In the genomic region with DNA sequence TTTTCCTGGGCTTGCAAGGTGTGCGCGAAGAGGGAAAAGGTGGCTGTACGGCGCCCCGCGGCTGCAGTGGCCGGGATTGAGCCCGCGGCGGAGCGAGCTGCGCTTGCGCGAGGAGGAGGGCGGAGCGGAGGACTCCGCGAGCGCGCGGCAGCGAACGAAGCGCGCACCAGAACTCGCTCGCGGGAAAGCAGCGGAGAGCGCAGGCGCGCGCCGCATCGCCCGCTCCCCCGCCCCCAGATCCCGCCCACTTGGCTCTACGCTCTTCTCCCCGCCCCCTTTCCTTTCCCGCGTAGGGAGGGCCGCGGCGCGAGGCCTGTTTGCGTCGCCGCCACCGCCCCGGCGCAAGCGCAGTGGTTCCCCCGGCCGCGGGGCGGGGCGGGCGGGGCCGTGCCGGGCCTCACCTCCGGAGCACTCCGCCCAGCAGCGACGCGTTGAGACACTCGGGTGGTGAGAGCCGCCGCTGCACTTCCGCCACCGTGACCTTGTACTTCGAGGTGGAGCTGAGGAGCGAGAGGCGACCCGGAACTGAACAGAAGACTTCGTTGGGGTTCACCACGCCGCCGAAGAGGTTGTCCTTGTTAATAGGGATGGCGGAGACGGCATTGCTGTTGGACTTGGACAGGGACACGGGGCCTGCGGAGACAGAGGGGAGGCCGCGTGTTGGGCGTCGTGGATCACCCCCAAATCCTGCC, we compare ENCODE assay signal across 8 cellular contexts. TPM values are rescaled to one million over a fixed set of nuclear protein-coding genes. Genes with fewer than 3 reads are reported as not detected.
DNase-seq lines count a peak whose midpoint lies in the region; ATAC-seq and TF ChIP-seq lines count a peak whose summit lies in the region.

No MANE protein-coding gene starts in this region.

- peak; percentile 94 for TF ChIP-seq RAD21 in neural cell (conservative IDR thresholded peaks at IDR 0.05)

- no peaks in the 10 kb centered on the region for H3K27me3 ChIP-seq in Peyer's patch
- peaks cover 96% of the 10 kb centered on the region for H3K27me3 ChIP-seq in neural cell (ENCODE audit: insufficient read depth, low read depth, low read length)

- peak overlapping the region; percentile 45 for H3K9ac ChIP-seq in neural cell (ENCODE audit: low read length)

- in situ Hi-C loops in KBM-7 (cut with MboI; ENCODE audit: low pct_unique_long_range_greater_than_20kb, low sequenced_read_pairs), result no loop called here

- H3K4me3 Mint-ChIP-seq in stimulated activated naive CD8-positive, alpha-beta T cell treated with anti-CD3 and anti-CD28 coated beads, Interleukin-15, Interleukin-2, amounts not matched to agents 100 ng/mL and 50 ng/mL, for 24 hours, result peak overlapping the region; percentile 73

- TF ChIP-seq EP300 in neural cell (conservative IDR thresholded peaks at IDR 0.05; ENCODE audit: poor library complexity, severe bottlenecking), result peak; percentile 26

- no peaks in the 10 kb centered on the region for H3F3A ChIP-seq in neural cell (ENCODE audit: insufficient read depth, low read length, poor library complexity, severe bottlenecking)

- peaks cover 82% of the 10 kb centered on the region for H3K27me3 Mint-ChIP-seq in stimulated activated naive CD8-positive, alpha-beta T cell treated with anti-CD3 and anti-CD28 coated beads, Interleukin-15, Interleukin-2, amounts not matched to agents 100 ng/mL and 50 ng/mL, for 24 hours

- H3K4me1 ChIP-seq in Peyer's patch, result peaks cover 0 to 9% (median 5%) of the 10 kb centered on the region in 4 donors

- DNase-seq in EH (ENCODE audit: low read depth) (peak; percentile 97), KBM-7 (peak; percentile 94), Peyer's patch (peak; percentile 38 to 89 (median 88)), activated T-helper 1 cell treated with Interleukin-2 at 50 U/mL for 16 hours (ENCODE audit: low read depth) (peak; percentile 58), fibroblast of mammary gland (ENCODE audit: low read depth) (peak; percentile 85)

- H3K27ac ChIP-seq in Peyer's patch (peak overlapping the region in 3 of 4 donors; percentile 23 to 68 (median 40)), neural cell (ENCODE audit: low read length) (no peak overlapping the region)

- H3K36me3 ChIP-seq in Peyer's patch (no peaks in the 10 kb centered on the region), neural cell (ENCODE audit: insufficient read depth, low read length) (no peaks in the 10 kb centered on the region)

- H4K20me1 ChIP-seq in neural cell (ENCODE audit: insufficient read depth), result no peaks in the 10 kb centered on the region

- peaks cover 13% of the 10 kb centered on the region for H3K4me1 Mint-ChIP-seq in stimulated activated naive CD8-positive, alpha-beta T cell treated with anti-CD3 and anti-CD28 coated beads, Interleukin-15, Interleukin-2, amounts not matched to agents 100 ng/mL and 50 ng/mL, for 24 hours (ENCODE audit: low read depth)

- H2AFZ ChIP-seq in neural cell (ENCODE audit: low read depth, low read length), result peak overlapping the region; percentile 48

- H3K4me3 ChIP-seq in Peyer's patch, result peak overlapping the region; percentile 33 to 56 (median 51)
- H3K4me3 ChIP-seq in fibroblast of mammary gland (ENCODE audit: control insufficient read depth, low read depth, low read length), result peak overlapping the region; percentile 64
- H3K4me3 ChIP-seq in neural cell (ENCODE audit: low read length), result peak overlapping the region; percentile 73

- peaks cover 16% of the 10 kb centered on the region for H3K9me3 Mint-ChIP-seq in stimulated activated naive CD8-positive, alpha-beta T cell treated with anti-CD3 and anti-CD28 coated beads, Interleukin-15, Interleukin-2, amounts not matched to agents 100 ng/mL and 50 ng/mL, for 24 hours

- H3K9me2 ChIP-seq in neural cell (ENCODE audit: insufficient read depth, low read length), result no peaks in the 10 kb centered on the region

- H3K9me3 ChIP-seq in Peyer's patch (peaks cover 0 to 12% (median 5%) of the 10 kb centered on the region in 4 donors), neural cell (ENCODE audit: low read length) (no peaks in the 10 kb centered on the region)

- no peaks in the 10 kb centered on the region for H3K79me2 ChIP-seq in neural cell (replicated peaks; ENCODE audit: insufficient read depth, low read length)

- peak overlapping the region; percentile 78 for H3K27ac Mint-ChIP-seq in stimulated activated naive CD8-positive, alpha-beta T cell treated with anti-CD3 and anti-CD28 coated beads, Interleukin-15, Interleukin-2, amounts not matched to agents 100 ng/mL and 50 ng/mL, for 24 hours

- TF ChIP-seq CTCF in Peyer's patch (IDR thresholded peaks at IDR 0.05), result peak in 3 of 6 experiments; percentile 17 to 48 (median 37)
- TF ChIP-seq CTCF in fibroblast of mammary gland (conservative IDR thresholded peaks at IDR 0.05; ENCODE audit: control insufficient read depth, insufficient read depth, low read depth, low read length), result no peak
- TF ChIP-seq CTCF in neural cell (IDR thresholded peaks at IDR 0.05; ENCODE audit: poor library complexity, severe bottlenecking), result peak; percentile 93

- H3K4me2 ChIP-seq in neural cell (ENCODE audit: low read length), result peak overlapping the region; percentile 77

- TF ChIP-seq POLR2A in Peyer's patch (IDR thresholded peaks at IDR 0.05), result no peak

- peak; percentile 96 for ATAC-seq in GM21723 (IDR thresholded peaks at IDR 0.05; ENCODE audit: unreplicated experiment)

- H3K36me3 Mint-ChIP-seq in stimulated activated naive CD8-positive, alpha-beta T cell treated with anti-CD3 and anti-CD28 coated beads, Interleukin-15, Interleukin-2, amounts not matched to agents 100 ng/mL and 50 ng/mL, for 24 hours (ENCODE audit: low read depth), result peaks cover 2% of the 10 kb centered on the region

TF ChIP-seq in neural cell, 6 proteins besides CTCF, POLR2A, EP300 and RAD21:
- TF ChIP-seq, protein P1, sequence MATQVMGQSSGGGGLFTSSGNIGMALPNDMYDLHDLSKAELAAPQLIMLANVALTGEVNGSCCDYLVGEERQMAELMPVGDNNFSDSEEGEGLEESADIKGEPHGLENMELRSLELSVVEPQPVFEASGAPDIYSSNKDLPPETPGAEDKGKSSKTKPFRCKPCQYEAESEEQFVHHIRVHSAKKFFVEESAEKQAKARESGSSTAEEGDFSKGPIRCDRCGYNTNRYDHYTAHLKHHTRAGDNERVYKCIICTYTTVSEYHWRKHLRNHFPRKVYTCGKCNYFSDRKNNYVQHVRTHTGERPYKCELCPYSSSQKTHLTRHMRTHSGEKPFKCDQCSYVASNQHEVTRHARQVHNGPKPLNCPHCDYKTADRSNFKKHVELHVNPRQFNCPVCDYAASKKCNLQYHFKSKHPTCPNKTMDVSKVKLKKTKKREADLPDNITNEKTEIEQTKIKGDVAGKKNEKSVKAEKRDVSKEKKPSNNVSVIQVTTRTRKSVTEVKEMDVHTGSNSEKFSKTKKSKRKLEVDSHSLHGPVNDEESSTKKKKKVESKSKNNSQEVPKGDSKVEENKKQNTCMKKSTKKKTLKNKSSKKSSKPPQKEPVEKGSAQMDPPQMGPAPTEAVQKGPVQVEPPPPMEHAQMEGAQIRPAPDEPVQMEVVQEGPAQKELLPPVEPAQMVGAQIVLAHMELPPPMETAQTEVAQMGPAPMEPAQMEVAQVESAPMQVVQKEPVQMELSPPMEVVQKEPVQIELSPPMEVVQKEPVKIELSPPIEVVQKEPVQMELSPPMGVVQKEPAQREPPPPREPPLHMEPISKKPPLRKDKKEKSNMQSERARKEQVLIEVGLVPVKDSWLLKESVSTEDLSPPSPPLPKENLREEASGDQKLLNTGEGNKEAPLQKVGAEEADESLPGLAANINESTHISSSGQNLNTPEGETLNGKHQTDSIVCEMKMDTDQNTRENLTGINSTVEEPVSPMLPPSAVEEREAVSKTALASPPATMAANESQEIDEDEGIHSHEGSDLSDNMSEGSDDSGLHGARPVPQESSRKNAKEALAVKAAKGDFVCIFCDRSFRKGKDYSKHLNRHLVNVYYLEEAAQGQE (IDR thresholded peaks at IDR 0.05; ENCODE audit: borderline replicate concordance), result no peak
- TF ChIP-seq POLR2AphosphoS5 (IDR thresholded peaks at IDR 0.05), result no peak
- TF ChIP-seq MXI1 (conservative IDR thresholded peaks at IDR 0.05; ENCODE audit: poor library complexity, severe bottlenecking), result peak; percentile 61
- TF ChIP-seq EZH2 (IDR thresholded peaks at IDR 0.05; ENCODE audit: borderline replicate concordance, insufficient read depth, low read length, poor library complexity, severe bottlenecking), result no peak
- peak; percentile 89 for TF ChIP-seq SMC3 (conservative IDR thresholded peaks at IDR 0.05; ENCODE audit: poor library complexity)
- no peak for TF ChIP-seq TAF1 (IDR thresholded peaks at IDR 0.05; ENCODE audit: low read depth)

RNA-seq across cellular contexts. Expression of a gene that starts 10.6 kb away (rescaled TPM):
- total RNA-seq in Peyer's patch, result 1 to 10 TPM in 1 of 4 donors, not detected in 3; 1.4 TPM
- polyA plus RNA-seq in neural cell, result 0.78 TPM in 1 of 2 replicates, not detected in the other
- polyA minus RNA-seq in neural cell, result not detected in 2 replicates
